1 cellular context compared by ENCODE assay signal in the genomic region with DNA sequence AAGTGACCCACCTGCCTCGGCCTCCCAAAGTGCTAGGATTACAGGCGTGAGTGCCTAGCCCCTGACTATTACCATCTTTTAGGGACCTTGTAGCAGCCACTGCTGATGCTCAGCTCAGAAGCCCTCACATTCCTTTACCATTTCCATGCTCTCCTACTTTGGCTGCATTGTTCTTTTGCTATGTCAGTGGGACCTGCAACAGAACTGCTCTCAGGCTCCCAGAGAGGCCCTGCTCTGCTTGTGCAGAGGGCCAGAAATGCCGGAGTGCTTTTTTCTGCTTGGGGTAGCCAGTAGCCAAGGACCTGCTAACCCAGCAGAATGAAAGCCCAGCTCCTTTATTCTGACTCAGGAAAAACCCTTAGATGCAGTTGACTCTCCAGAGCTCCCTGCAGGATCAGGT.
TF ChIP-seq lines count a peak whose summit lies in the region.

No MANE protein-coding gene starts in this region.

TF ChIP-seq in H1, 55 proteins besides CTCF, POLR2A, EP300 and RAD21:
- TF ChIP-seq TAF7 (optimal IDR thresholded peaks at IDR 0.05; ENCODE audit: borderline replicate concordance, low read depth, low read length) (no peak), CREB1 (IDR thresholded peaks at IDR 0.05) (no peak), CTBP2 (IDR thresholded peaks at IDR 0.05; ENCODE audit: borderline replicate concordance, insufficient read depth, insufficient read length, low read length) (no peak), CHD1 (IDR thresholded peaks at IDR 0.05; ENCODE audit: low read depth, low read length) (no peak), SUZ12 (IDR thresholded peaks at IDR 0.05; ENCODE audit: low read length) (no peak), TEAD4 (IDR thresholded peaks at IDR 0.05; ENCODE audit: low read depth, low read length) (no peak), MAFK (IDR thresholded peaks at IDR 0.05; ENCODE audit: low read depth, low read length) (no peak), TCF12 (IDR thresholded peaks at IDR 0.05; ENCODE audit: low read depth, low read length) (no peak), CHD2 (IDR thresholded peaks at IDR 0.05; ENCODE audit: low read length) (no peak), SP1 (IDR thresholded peaks at IDR 0.05; ENCODE audit: low read depth, low read length) (no peak), FOSL1 (IDR thresholded peaks at IDR 0.05; ENCODE audit: insufficient read depth, low read depth, low read length) (no peak)
